In the genomic region with DNA sequence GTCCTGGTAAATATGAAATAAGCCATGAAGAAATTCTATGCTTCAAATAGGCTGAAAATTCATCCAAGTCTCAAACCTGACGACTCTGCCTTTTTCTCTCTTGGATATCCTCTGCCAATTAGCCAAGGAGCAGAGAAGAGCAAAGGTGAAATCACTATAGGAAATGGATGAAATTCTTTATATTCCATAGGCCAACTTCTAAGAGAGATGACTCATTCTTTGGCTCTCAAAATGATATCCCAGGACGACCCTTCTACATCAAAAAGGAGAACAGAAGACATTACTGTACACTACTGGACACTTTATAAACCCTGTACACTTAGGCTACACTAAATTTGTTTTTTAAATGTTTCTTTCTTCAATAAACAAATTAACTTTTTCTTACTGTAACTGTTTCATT, we compare ENCODE assay signal across 27 cellular contexts. TPM values are rescaled to one million over a fixed set of nuclear protein-coding genes. Genes with fewer than 3 reads are reported as not detected.
DNase-seq lines count a peak whose midpoint lies in the region; ATAC-seq and TF ChIP-seq lines count a peak whose summit lies in the region.
"Had no signal": no experiment of that assay in that cellular context is flagged by ENCODE, and none has a peak within 500 bp of the region (broad histone marks: within the 10 kb centered on the region; RNA-seq: fewer than 3 reads in every experiment).

No MANE protein-coding gene starts in this region.

- peaks cover 27% of the 10 kb centered on the region for H3K4me1 Mint-ChIP-seq in chondrocyte (ENCODE audit: low read depth)
- H3K4me1 Mint-ChIP-seq in osteocyte (ENCODE audit: unreplicated experiment), result peaks cover 29% of the 10 kb centered on the region
- no peaks in the 10 kb centered on the region for H3K4me1 Mint-ChIP-seq in activated T-cell treated with anti-CD3 and anti-CD28 coated beads, Interleukin-2, amount 50 U/mL, for 4 hours (ENCODE audit: low read depth)
- H3K4me1 Mint-ChIP-seq: activated CD4-positive, alpha-beta T cell treated with anti-CD3 and anti-CD28 coated beads, Interleukin-2, amount 10 ng/mL, durations not matched to agents 24 days and 14 days had no signal

- no peak for ATAC-seq in activated T-cell treated with anti-CD3 and anti-CD28 coated beads, Interleukin-2, amount 50 U/mL, for 4 hours
- no peak for ATAC-seq in HG03354 (IDR thresholded peaks at IDR 0.05; ENCODE audit: poor library complexity, severe bottlenecking, unreplicated experiment)
- ATAC-seq: CD8-positive, alpha-beta T cell; heart left ventricle; left lobe of liver had no signal

- peak overlapping the region; percentile 20 for H3K27ac Mint-ChIP-seq in chondrocyte (ENCODE audit: unreplicated experiment)
- peak overlapping the region; percentile 40 for H3K27ac Mint-ChIP-seq in osteocyte (ENCODE audit: unreplicated experiment)
- H3K27ac Mint-ChIP-seq: activated CD4-positive, alpha-beta T cell treated with anti-CD3 and anti-CD28 coated beads, Interleukin-2, amount 10 ng/mL, durations not matched to agents 24 days and 14 days; activated T-helper 2 cell treated with anti-CD3 and anti-CD28 coated beads, Interferon-gamma antibody, Interleukin-2, Interleukin-4, amounts not matched to agents 10 μg/mL and 5 μg/mL and 100 μg/mL, durations not matched to agents 14 hours and 24 hours and 36 hours; CD8-positive, alpha-beta T cell; IgD-negative memory B cell; nephron; progenitor cell of endocrine pancreas; stimulated activated naive CD8-positive, alpha-beta T cell treated with anti-CD3 and anti-CD28 coated beads, Interleukin-15, Interleukin-2, amounts not matched to agents 100 ng/mL and 50 ng/mL, for 24 hours; T-helper 1 cell treated with Interleukin-12 subunit alpha and Interleukin-12 subunit beta and Interleukin-4 antibody, amounts not matched to agents 30 μg/mL and 1 μg/mL, for 36 hours had no signal

- H3K4me3 Mint-ChIP-seq in chondrocyte (ENCODE audit: unreplicated experiment) (no peak overlapping the region), osteocyte (ENCODE audit: unreplicated experiment) (no peak overlapping the region)
- no peak overlapping the region for H3K4me3 Mint-ChIP-seq in activated T-cell treated with anti-CD3 and anti-CD28 coated beads, Interleukin-2, amount 50 U/mL, for 4 hours
- H3K4me3 Mint-ChIP-seq: activated CD4-positive, alpha-beta T cell treated with anti-CD3 and anti-CD28 coated beads, Interleukin-2, amount 10 ng/mL, durations not matched to agents 24 days and 14 days; CD8-positive, alpha-beta T cell; IgD-negative memory B cell; nephron; stimulated activated naive CD8-positive, alpha-beta T cell treated with anti-CD3 and anti-CD28 coated beads, Interleukin-15, Interleukin-2, amounts not matched to agents 100 ng/mL and 50 ng/mL, for 24 hours; T-helper 1 cell treated with Interleukin-12 subunit alpha and Interleukin-12 subunit beta and Interleukin-4 antibody, amounts not matched to agents 30 μg/mL and 1 μg/mL, for 36 hours had no signal

- no peaks in the 10 kb centered on the region for H3K27me3 Mint-ChIP-seq in chondrocyte (ENCODE audit: low read depth)
- H3K27me3 Mint-ChIP-seq in osteocyte (ENCODE audit: unreplicated experiment), result no peaks in the 10 kb centered on the region
- no peaks in the 10 kb centered on the region for H3K27me3 Mint-ChIP-seq in activated T-cell treated with anti-CD3 and anti-CD28 coated beads, Interleukin-2, amount 50 U/mL, for 4 hours (ENCODE audit: low read depth)
- H3K27me3 Mint-ChIP-seq: activated CD4-positive, alpha-beta T cell treated with anti-CD3 and anti-CD28 coated beads, Interleukin-2, amount 10 ng/mL, durations not matched to agents 24 days and 14 days; IgD-negative memory B cell; progenitor cell of endocrine pancreas; stimulated activated naive CD8-positive, alpha-beta T cell treated with anti-CD3 and anti-CD28 coated beads, Interleukin-15, Interleukin-2, amounts not matched to agents 100 ng/mL and 50 ng/mL, for 24 hours had no signal

- no peak for TF ChIP-seq CTCF in chondrocyte (IDR thresholded peaks at IDR 0.05)
- no peak for TF ChIP-seq CTCF in osteocyte (IDR thresholded peaks at IDR 0.05)

- DNase-seq in ELR (ENCODE audit: low read depth) (peak; percentile 79), NCI-H446 treated with DMSO at 0.1 percent for 48 hours (lab: John Stamatoyannopoulos, UW) (peak; percentile 52), chondrocyte (ENCODE audit: low spot score) (no peak), osteocyte (ENCODE audit: extremely low spot score, unreplicated experiment) (no peak), GM19238 (ENCODE audit: insufficient read length, low spot score) (no peak), ureter (ENCODE audit: low spot score) (no peak)
- no peak for DNase-seq in activated T-cell treated with anti-CD3 and anti-CD28 coated beads, Interleukin-2, amount 50 U/mL, for 4 hours
- DNase-seq: activated CD4-positive, alpha-beta T cell treated with anti-CD3 and anti-CD28 coated beads, Interleukin-2, amount 10 ng/mL, durations not matched to agents 24 days and 14 days; caudate nucleus; CD8-positive, alpha-beta T cell; DMS79; heart left ventricle; midbrain; NCI-H146; NCI-H2171; NCI-H774; SHP77 treated with DMSO at 0.1 percent for 48 hours; stimulated activated CD4-positive, alpha-beta T cell treated with anti-CD3 and anti-CD28 coated beads, Interleukin-4, amount 100 ng/mL, for 1 hour; tibial artery had no signal

- H3K9me3 Mint-ChIP-seq in chondrocyte (ENCODE audit: low read depth) (no peaks in the 10 kb centered on the region), osteocyte (ENCODE audit: unreplicated experiment) (no peaks in the 10 kb centered on the region)
- H3K9me3 Mint-ChIP-seq in activated T-cell treated with anti-CD3 and anti-CD28 coated beads, Interleukin-2, amount 50 U/mL, for 4 hours, result no peaks in the 10 kb centered on the region
- H3K9me3 Mint-ChIP-seq: activated CD4-positive, alpha-beta T cell treated with anti-CD3 and anti-CD28 coated beads, Interleukin-2, amount 10 ng/mL, durations not matched to agents 24 days and 14 days; activated T-helper 2 cell treated with anti-CD3 and anti-CD28 coated beads, Interferon-gamma antibody, Interleukin-2, Interleukin-4, amounts not matched to agents 10 μg/mL and 5 μg/mL and 100 μg/mL, durations not matched to agents 14 hours and 24 hours and 36 hours; T-helper 1 cell treated with Interleukin-12 subunit alpha and Interleukin-12 subunit beta and Interleukin-4 antibody, amounts not matched to agents 30 μg/mL and 1 μg/mL, for 36 hours had no signal

- H3K36me3 Mint-ChIP-seq in chondrocyte (ENCODE audit: low read depth) (peaks cover 2% of the 10 kb centered on the region), osteocyte (ENCODE audit: unreplicated experiment) (peaks cover 2% of the 10 kb centered on the region)
- H3K36me3 Mint-ChIP-seq in activated T-cell treated with anti-CD3 and anti-CD28 coated beads, Interleukin-2, amount 50 U/mL, for 4 hours (ENCODE audit: insufficient read depth), result no peaks in the 10 kb centered on the region
- H3K36me3 Mint-ChIP-seq: CD8-positive, alpha-beta T cell had no signal

RNA-seq across cellular contexts. Expression of gene PDE1A, which starts 22.7 kb away (rescaled TPM):
- 0.69 to 4.5 TPM (median 1.1 TPM) in 3 replicates for total RNA-seq in chondrocyte
- 1.5 and 1.8 TPM in 2 replicates for total RNA-seq in osteocyte
- total RNA-seq in activated T-cell treated with anti-CD3 and anti-CD28 coated beads, Interleukin-2, amount 50 U/mL, for 4 hours, result not detected
- total RNA-seq in ureter, result 9.7 TPM
- total RNA-seq: activated CD4-positive, alpha-beta T cell treated with anti-CD3 and anti-CD28 coated beads, Interleukin-2, amount 10 ng/mL, durations not matched to agents 24 days and 14 days; activated T-helper 2 cell treated with anti-CD3 and anti-CD28 coated beads, Interferon-gamma antibody, Interleukin-2, Interleukin-4, amounts not matched to agents 10 μg/mL and 5 μg/mL and 100 μg/mL, durations not matched to agents 14 hours and 24 hours and 36 hours; CD8-positive, alpha-beta T cell had no signal

Comparison
In these comparisons a context has a peak if more than half of its experiments do, and no peak if none do; other contexts are left out.
1. DNase-seq: peak in ELR (single experiment) and NCI-H446 treated with DMSO at 0.1 percent for 48 hours (single experiment); none in chondrocyte (single experiment), osteocyte (single experiment), GM19238 (single experiment), activated T-cell treated with anti-CD3 and anti-CD28 coated beads, Interleukin-2, amount 50 U/mL, for 4 hours (single experiment) and ureter (single experiment).